Comparison of ENCODE assay signal across 1 cellular context in the genomic region with DNA sequence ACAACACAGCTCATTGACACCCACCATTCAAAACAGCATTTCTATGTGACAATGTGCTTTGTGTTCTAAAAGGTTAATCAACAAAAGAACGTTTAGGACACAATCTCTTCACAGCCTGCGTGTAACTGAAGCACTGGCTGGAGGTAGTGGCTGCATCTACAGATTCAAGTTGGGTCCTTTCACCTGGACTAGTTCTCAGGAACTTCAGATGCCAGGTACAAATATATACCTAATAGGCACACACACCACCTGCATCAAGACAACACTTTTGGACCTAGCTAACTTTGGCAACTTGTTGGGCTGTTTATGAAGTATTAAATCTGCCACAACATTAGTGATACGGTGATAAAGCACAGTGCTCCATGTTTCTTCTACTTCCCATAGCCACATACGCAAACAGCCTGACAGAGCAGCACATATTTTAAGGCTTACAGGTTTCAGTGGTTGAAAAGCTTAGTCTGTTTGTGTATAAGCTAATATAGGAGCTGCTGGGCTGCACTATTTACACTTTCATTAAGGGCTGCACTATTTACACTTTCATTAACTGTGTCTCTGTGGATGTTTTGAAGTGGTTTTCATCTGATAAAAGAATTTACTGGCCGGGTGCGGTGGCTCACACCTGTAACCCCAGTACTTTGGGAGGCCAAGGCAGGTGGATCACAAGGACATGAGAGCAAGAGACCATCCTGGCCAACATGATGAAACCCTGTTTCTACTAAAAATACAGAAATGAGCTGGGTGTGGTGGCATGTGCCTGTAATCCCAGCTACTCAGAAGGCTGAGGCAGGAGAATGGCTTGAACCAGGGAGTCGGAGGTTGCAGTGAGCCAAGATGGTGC.
TF ChIP-seq lines count a peak whose summit lies in the region.

No MANE protein-coding gene starts in this region.

TF ChIP-seq in IMR-90, 13 proteins besides CTCF, POLR2A, EP300 and RAD21 (continued from another document):
- TF ChIP-seq, protein P1, sequence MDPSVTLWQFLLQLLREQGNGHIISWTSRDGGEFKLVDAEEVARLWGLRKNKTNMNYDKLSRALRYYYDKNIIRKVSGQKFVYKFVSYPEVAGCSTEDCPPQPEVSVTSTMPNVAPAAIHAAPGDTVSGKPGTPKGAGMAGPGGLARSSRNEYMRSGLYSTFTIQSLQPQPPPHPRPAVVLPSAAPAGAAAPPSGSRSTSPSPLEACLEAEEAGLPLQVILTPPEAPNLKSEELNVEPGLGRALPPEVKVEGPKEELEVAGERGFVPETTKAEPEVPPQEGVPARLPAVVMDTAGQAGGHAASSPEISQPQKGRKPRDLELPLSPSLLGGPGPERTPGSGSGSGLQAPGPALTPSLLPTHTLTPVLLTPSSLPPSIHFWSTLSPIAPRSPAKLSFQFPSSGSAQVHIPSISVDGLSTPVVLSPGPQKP (IDR thresholded peaks at IDR 0.05; ENCODE audit: borderline replicate concordance, low read depth, low read length), result no peak
- TF ChIP-seq, protein P2, sequence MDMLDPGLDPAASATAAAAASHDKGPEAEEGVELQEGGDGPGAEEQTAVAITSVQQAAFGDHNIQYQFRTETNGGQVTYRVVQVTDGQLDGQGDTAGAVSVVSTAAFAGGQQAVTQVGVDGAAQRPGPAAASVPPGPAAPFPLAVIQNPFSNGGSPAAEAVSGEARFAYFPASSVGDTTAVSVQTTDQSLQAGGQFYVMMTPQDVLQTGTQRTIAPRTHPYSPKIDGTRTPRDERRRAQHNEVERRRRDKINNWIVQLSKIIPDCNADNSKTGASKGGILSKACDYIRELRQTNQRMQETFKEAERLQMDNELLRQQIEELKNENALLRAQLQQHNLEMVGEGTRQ (IDR thresholded peaks at IDR 0.05; ENCODE audit: low read depth, low read length), result no peak
- TF ChIP-seq MXI1 (IDR thresholded peaks at IDR 0.05; ENCODE audit: borderline replicate concordance, low read depth, low read length) (no peak), MAFK (IDR thresholded peaks at IDR 0.05; ENCODE audit: low read depth, low read length) (no peak), CHD1 (IDR thresholded peaks at IDR 0.05; ENCODE audit: low read depth, low read length) (no peak)
